In the genomic region with DNA sequence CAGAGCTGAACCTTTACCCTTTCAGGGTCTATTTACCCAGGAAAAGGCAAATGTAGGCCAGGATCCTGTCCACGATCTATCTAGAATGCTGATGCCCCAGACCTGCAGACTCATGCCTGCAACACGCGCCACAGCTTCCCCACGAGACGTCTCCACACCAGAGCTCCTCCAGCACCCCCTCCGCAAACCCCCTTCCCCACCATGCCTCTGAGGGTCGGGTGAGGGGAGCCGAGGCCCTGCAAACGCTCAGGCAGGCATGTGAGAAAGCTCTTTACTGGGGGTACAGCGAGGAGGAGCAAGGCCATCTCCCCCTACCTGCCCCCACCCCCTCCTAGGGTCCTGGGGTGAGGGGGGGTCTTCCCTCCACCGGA, we compare ENCODE assay signal across 9 cellular contexts. TPM values are rescaled to one million over a fixed set of nuclear protein-coding genes. Genes with fewer than 3 reads are reported as not detected.
A peak's percentile ranks its signal among the peaks of the same experiment; 100 is the strongest.
DNase-seq lines count a peak whose midpoint lies in the region; ATAC-seq and TF ChIP-seq lines count a peak whose summit lies in the region.
"Had no signal": no experiment of that assay in that cellular context is flagged by ENCODE, and none has a peak within 500 bp of the region (broad histone marks: within the 10 kb centered on the region; RNA-seq: fewer than 3 reads in every experiment).

No MANE protein-coding gene starts in this region.

- H3K9me3 Mint-ChIP-seq in CD14-positive monocyte = peaks cover 0 to 3% (median 0%) of the 10 kb centered on the region in 7 donors

- 69 to 72% methylated on average over 10 to 11 of the region's 11 CpGs for WGBS in body of pancreas, 2 donors
- 52 to 73% (median 69%) methylated on average over 7 to 11 of the region's 11 CpGs for WGBS in stomach, 5 donors

- H3K27me3 Mint-ChIP-seq in CD14-positive monocyte (ENCODE audit: low read depth in 3 of 3) = no peaks in the 10 kb centered on the region

- H3K27ac ChIP-seq in body of pancreas (peak overlapping the region; percentile 22 to 69 (median 60)), layer of hippocampus (ENCODE audit: low read depth, low read length) (peak overlapping the region; percentile 61), stomach (peak overlapping the region; percentile 26 to 87 (median 83))

- intact Hi-C loops in body of pancreas (cut with DNase I) (no loop called here), stomach (cut with DNase I; ENCODE audit: low total_unique reads) (no loop called here), CD14-positive monocyte (cut with micrococcal nuclease) (no loop called here)

- DNase-seq in H7 = peak; percentile 54
- no peak for DNase-seq in body of pancreas
- no peak for DNase-seq in stomach
- DNase-seq in 8988T = no peak
- no peak for DNase-seq in GF-D8 (lab: John Stamatoyannopoulos, UW)
- DNase-seq in CD14-positive monocyte (ENCODE audit: low spot score) = no peak
- no peak for DNase-seq in RKO (ENCODE audit: low spot score)

- peaks cover 24% of the 10 kb centered on the region for H3K4me1 Mint-ChIP-seq in CD14-positive monocyte

- no peak for TF ChIP-seq POLR2A in body of pancreas (IDR thresholded peaks at IDR 0.05)
- no peak for TF ChIP-seq POLR2A in stomach (IDR thresholded peaks at IDR 0.05)

- H3K36me3 ChIP-seq in H7 (replicated peaks; ENCODE audit: control insufficient read depth, insufficient read depth, low read length) (no peaks in the 10 kb centered on the region; the same call in none of the 2 replicates), body of pancreas (replicated peaks in 1 of 2; ENCODE audit: insufficient read depth in 1 of 2, low read depth in 2 of 2) (peaks cover 7 to 15% of the 10 kb centered on the region in 2 donors), stomach (peaks cover 37 to 54% (median 49%) of the 10 kb centered on the region in 4 donors)

- ATAC-seq in body of pancreas = no peak

- H3K4me3 ChIP-seq in H7 (ENCODE audit: insufficient read depth, low read depth, low read length) = peak overlapping the region; percentile 30
- no peak overlapping the region for H3K4me3 ChIP-seq in body of pancreas
- peak overlapping the region in 3 of 4 donors; percentile 86 to 90 (median 89) for H3K4me3 ChIP-seq in stomach

- TF ChIP-seq CTCF in body of pancreas (IDR thresholded peaks at IDR 0.05) = no peak
- TF ChIP-seq CTCF in stomach (IDR thresholded peaks at IDR 0.05) = no peak
- no peak for TF ChIP-seq CTCF in CD14-positive monocyte (IDR thresholded peaks at IDR 0.05)

- no peaks in the 10 kb centered on the region for H3K9me3 ChIP-seq in body of pancreas
- no peaks in the 10 kb centered on the region for H3K9me3 ChIP-seq in stomach

- H3K36me3 Mint-ChIP-seq in CD14-positive monocyte = peaks cover 22 to 47% of the 10 kb centered on the region in 2 donors

- H3K27me3 ChIP-seq in H7 (ENCODE audit: control insufficient read depth, insufficient read depth, low read length) = no peaks in the 10 kb centered on the region
- no peaks in the 10 kb centered on the region for H3K27me3 ChIP-seq in body of pancreas
- no peaks in the 10 kb centered on the region for H3K27me3 ChIP-seq in layer of hippocampus (ENCODE audit: control insufficient read depth, insufficient read depth, low read length)
- no peaks in the 10 kb centered on the region for H3K27me3 ChIP-seq in stomach

- peak overlapping the region in 3 of 7 donors; percentile 42 to 76 (median 52) for H3K27ac Mint-ChIP-seq in CD14-positive monocyte

- H3K4me1 ChIP-seq in body of pancreas = peaks cover 15% of the 10 kb centered on the region
- H3K4me1 ChIP-seq in stomach = peaks cover 11 to 20% (median 18%) of the 10 kb centered on the region in 4 donors

- TF ChIP-seq EP300 in stomach (IDR thresholded peaks at IDR 0.05) = no peak

- no peak overlapping the region for H3K4me3 Mint-ChIP-seq in CD14-positive monocyte

RNA-seq across cellular contexts. Expression of a gene that starts 8.9 kb away (rescaled TPM):
- 5.4 and 6.9 TPM in 2 replicates for total RNA-seq in H7 (2014; rRNA removed; shearing (Covaris generic))
- total RNA-seq in body of pancreas = 10 to 100 TPM; 11.9 to 21.1 TPM
- 10 to 100 TPM in 3 of 5 donors, 1 to 10 TPM in 2; 3.9 to 28.4 (median 10.7) TPM for total RNA-seq in stomach
- 10 to 100 TPM in 1 of 3 donors, 1 to 10 TPM in 2; 5.7 to 13.2 (median 9.1) TPM for polyA plus RNA-seq in stomach
- 1 to 10 TPM; 4.2 to 6.5 TPM for polyA plus RNA-seq in CD14-positive monocyte

RNA-seq across cellular contexts. Expression of a gene that starts 21.1 kb away (rescaled TPM):
- total RNA-seq in H7 (2014; rRNA removed; shearing (Covaris generic)) = 376 and 414 TPM in 2 replicates
- 100 to 1,000 TPM in 1 of 2 donors, 10 to 100 TPM in 1; 90.3 to 118 TPM for total RNA-seq in body of pancreas
- 100 to 1,000 TPM in 4 of 5 donors, 10 to 100 TPM in 1; 59.8 to 311 (median 129) TPM for total RNA-seq in stomach
- 100 to 1,000 TPM; 229 to 331 (median 318) TPM for polyA plus RNA-seq in stomach
- polyA plus RNA-seq in CD14-positive monocyte = 10 to 100 TPM; 57.1 to 60.3 TPM

RNA-seq across cellular contexts. Expression of a gene that starts 46.4 kb away (rescaled TPM):
- not detected in 2 replicates for total RNA-seq in H7 (2014; rRNA removed; shearing (Covaris generic))
- total RNA-seq in body of pancreas (not detected), stomach (not detected)
- polyA plus RNA-seq in stomach (not detected), CD14-positive monocyte (not detected)
- total RNA-seq: Daoy had no signal

Comparison
In these comparisons a context has a peak if more than half of its experiments do, and no peak if none do; other contexts are left out.
1. H3K4me3 ChIP-seq: peak in H7 (single experiment) and stomach (3 of 4); none in body of pancreas (0 of 2).
2. Peak in every context shown above with its lines, with median percentiles within 50 percentile points of each other: H3K27ac ChIP-seq.